In genomic region chr2:223041527-223042109, GRCh38 we compare ENCODE assay signal across 8 cellular contexts. TPM values are rescaled to one million over a fixed set of nuclear protein-coding genes. Genes with fewer than 3 reads are reported as not detected.
DNase-seq lines count a peak whose midpoint lies in the region; ATAC-seq, FAIRE-seq and TF ChIP-seq lines count a peak whose summit lies in the region.

No MANE protein-coding gene starts in this region.

- H4K20me1 ChIP-seq in HepG2 (ENCODE audit: insufficient read depth, low read length): no peaks in the 10 kb centered on the region

- H3K36me3 ChIP-seq in HepG2 (replicated peaks in 1 of 2; ENCODE audit: control insufficient read depth in 1 of 2, insufficient read depth in 2 of 2, low read length in 2 of 2) (no peaks in the 10 kb centered on the region), small intestine (ENCODE audit: control insufficient read depth in 2 of 2, insufficient read depth in 2 of 2, low read length in 2 of 2) (no peaks in the 10 kb centered on the region)

- no peak overlapping the region for H3K9ac ChIP-seq in HepG2 (ENCODE audit: insufficient read depth, low read depth, low read length)

- H3K9me3 ChIP-seq in HepG2 (ENCODE audit: low read length) (no peaks in the 10 kb centered on the region), small intestine (ENCODE audit: control insufficient read depth, low read depth) (no peaks in the 10 kb centered on the region)

- no peak overlapping the region for H2AFZ ChIP-seq in HepG2 (ENCODE audit: low read length)

- no peak overlapping the region for H3K27ac ChIP-seq in HepG2 (ENCODE audit: extremely low read length, insufficient read depth, low read length)
- no peak overlapping the region for H3K27ac ChIP-seq in small intestine (ENCODE audit: low read depth in 1 of 2, low read length in 1 of 2)

- CTCF ChIA-PET in HepG2 (lab: Yijun Ruan, JAX; ENCODE audit: low intra/inter-chr PET ratio, low total read pairs): no interaction called here

- H3K27ac Mint-ChIP-seq in stimulated activated effector memory CD8-positive, alpha-beta T cell treated with anti-CD3 and anti-CD28 coated beads, Interleukin-12 subunit alpha, Interleukin-12 subunit beta, amount 100 ng/mL, for 72 hours: no peak overlapping the region

- FAIRE-seq in HepG2 (lab: Jason Lieb, UNC) (no peak), small intestine (lab: Jason Lieb, UNC) (no peak)

- H3K4me3 Mint-ChIP-seq in stimulated activated effector memory CD8-positive, alpha-beta T cell treated with anti-CD3 and anti-CD28 coated beads, Interleukin-12 subunit alpha, Interleukin-12 subunit beta, amount 100 ng/mL, for 72 hours: no peak overlapping the region

- H3K4me1 ChIP-seq in HepG2 (ENCODE audit: insufficient read depth, low read length): no peaks in the 10 kb centered on the region
- H3K4me1 ChIP-seq in small intestine (ENCODE audit: control insufficient read depth in 2 of 2, insufficient read depth in 1 of 2, low read depth in 1 of 2, low read length in 1 of 2): no peaks in the 10 kb centered on the region

- WGBS in HepG2 (ENCODE audit: low lambda C conversion rate): 7% methylated on average over 4 of the region's 4 CpGs
- WGBS in small intestine, 3 donors: 10 to 32% (median 29%) methylated on average over 4 of the region's 4 CpGs

- no peaks in the 10 kb centered on the region for H3K79me2 ChIP-seq in HepG2 (ENCODE audit: insufficient read depth, low read length)

- DNase-seq in AG08395 (ENCODE audit: low spot score) (peak; percentile 95), HS-5 (ENCODE audit: low read depth) (peak; percentile 86), astrocyte of the cerebellum (ENCODE audit: low read depth) (peak; percentile 95), HepG2 (ENCODE audit: low spot score) (no peak), small intestine (no peak)
- DNase-seq in stimulated activated effector memory CD8-positive, alpha-beta T cell treated with anti-CD3 and anti-CD28 coated beads, Interleukin-12 subunit alpha, Interleukin-12 subunit beta, amount 100 ng/mL, for 72 hours (ENCODE audit: low spot score in 2 of 2): no peak
- no peak for DNase-seq in activated CD4-positive, CD25-positive, alpha-beta regulatory T cell (lab: John Stamatoyannopoulos, UW)

- intact Hi-C loops in HepG2 (cut with micrococcal nuclease; ENCODE audit: unreplicated experiment): no loop called here

- BruUV-seq in HepG2 (replicated peaks; lab: Mats Ljungman, UMichigan): no TSS peak

- POLR2A ChIA-PET in HepG2 (lab: Yijun Ruan, JAX): no interaction called here

- TF ChIP-seq POLR2A in HepG2 (IDR thresholded peaks at IDR 0.05; ENCODE audit: insufficient read depth in 1 of 2, low read depth in 2 of 2, low read length in 2 of 2): no peak

- no peaks in the 10 kb centered on the region for H3K36me3 Mint-ChIP-seq in stimulated activated effector memory CD8-positive, alpha-beta T cell treated with anti-CD3 and anti-CD28 coated beads, Interleukin-12 subunit alpha, Interleukin-12 subunit beta, amount 100 ng/mL, for 72 hours

- no peaks in the 10 kb centered on the region for H3K4me1 Mint-ChIP-seq in stimulated activated effector memory CD8-positive, alpha-beta T cell treated with anti-CD3 and anti-CD28 coated beads, Interleukin-12 subunit alpha, Interleukin-12 subunit beta, amount 100 ng/mL, for 72 hours

- ATAC-seq in HepG2: peak; percentile 78
- ATAC-seq in GM18873 (IDR thresholded peaks at IDR 0.05; ENCODE audit: low FRiP score, unreplicated experiment): no peak
- ATAC-seq in stimulated activated effector memory CD8-positive, alpha-beta T cell treated with anti-CD3 and anti-CD28 coated beads, Interleukin-12 subunit alpha, Interleukin-12 subunit beta, amount 100 ng/mL, for 72 hours: no peak

- H3K27me3 ChIP-seq in HepG2 (ENCODE audit: control insufficient read depth in 1 of 2, insufficient read depth in 2 of 2, low read length in 2 of 2) (no peaks in the 10 kb centered on the region; a peak in 1 of 5 replicates), small intestine (ENCODE audit: control insufficient read depth in 2 of 2, insufficient read depth in 2 of 2, low read length in 2 of 2) (no peaks in the 10 kb centered on the region)

- no peak for TF ChIP-seq EP300 in HepG2 (IDR thresholded peaks at IDR 0.05; ENCODE audit: low read depth in 2 of 2, low read length in 2 of 2)
- no peak for TF ChIP-seq EP300 in HepG2 (CRISPR knock-in tag; IDR thresholded peaks at IDR 0.05; ENCODE audit: borderline replicate concordance)

- H3K9me3 Mint-ChIP-seq in stimulated activated effector memory CD8-positive, alpha-beta T cell treated with anti-CD3 and anti-CD28 coated beads, Interleukin-12 subunit alpha, Interleukin-12 subunit beta, amount 100 ng/mL, for 72 hours: no peaks in the 10 kb centered on the region

- TF ChIP-seq RAD21 in HepG2 (CRISPR knock-in tag; IDR thresholded peaks at IDR 0.05): no peak

- in situ Hi-C loops in astrocyte of the cerebellum (cut with HindIII; ENCODE audit: low sequenced_read_pairs) (no loop called here), HepG2 (cut with HindIII; ENCODE audit: extremely low pct_ligation_motif_present, low pct_unique_long_range_greater_than_20kb) (no loop called here)

- H3K4me2 ChIP-seq in HepG2 (ENCODE audit: low read depth, low read length): no peak overlapping the region

- TF ChIP-seq CTCF in astrocyte of the cerebellum (IDR thresholded peaks at IDR 0.05; ENCODE audit: low read depth, low read length, missing control alignments) (no peak), HepG2 (CRISPR knock-in tag; IDR thresholded peaks at IDR 0.05) (no peak)

- H3K4me3 ChIP-seq in astrocyte of the cerebellum (ENCODE audit: low read depth, low read length): no peak overlapping the region
- H3K4me3 ChIP-seq in HepG2 (replicated peaks in 1 of 3; ENCODE audit: insufficient read depth in 1 of 3, low read depth in 2 of 3, low read length in 3 of 3): no peak overlapping the region
- H3K4me3 ChIP-seq in small intestine (ENCODE audit: low read depth in 1 of 2, low read length in 2 of 2): no peak overlapping the region

TF ChIP-seq in HepG2, 621 proteins besides CTCF, POLR2A, EP300 and RAD21:
- peak; percentile 72 for TF ChIP-seq FOSL2 (CRISPR knock-in tag; IDR thresholded peaks at IDR 0.05)
- no peak for TF ChIP-seq MAFG (CRISPR knock-in tag; IDR thresholded peaks at IDR 0.05)

RNA-seq across cellular contexts. Expression of gene KCNE4, which starts 10.4 kb away (rescaled TPM):
- total RNA-seq in HepG2 (2016; rRNA removed; fragmentation: Illumina TruSeq; extraction: Trizol): not detected in 2 replicates
- not detected in 2 replicates for total RNA-seq in HepG2 (2016; cell fraction: cytosol; rRNA removed; fragmentation: Illumina TruSeq; extraction: Trizol; ENCODE audit: low read depth)
- not detected in 2 replicates for total RNA-seq in HepG2 (2016; cell fraction: insoluble cytoplasmic fraction; rRNA removed; fragmentation: Illumina TruSeq; extraction: Trizol)
- total RNA-seq in HepG2 (2016; cell fraction: membrane; rRNA removed; fragmentation: Illumina TruSeq; extraction: Trizol): 0.15 TPM in 1 of 2 replicates, not detected in the other
- total RNA-seq in HepG2 (2016; cell fraction: nucleus; rRNA removed; fragmentation: Illumina TruSeq; extraction: Trizol): not detected in 2 replicates
- polyA plus RNA-seq in HepG2 (2011; rRNA removed): not detected in 2 replicates
- polyA plus RNA-seq in HepG2 (2011; cell fraction: cytosol; rRNA removed): 0.01 TPM in 1 of 2 replicates, not detected in the other
- polyA plus RNA-seq in HepG2 (2011; cell fraction: nucleus; rRNA removed): not detected in 2 replicates
- not detected in 2 replicates for polyA plus RNA-seq in HepG2 (2012)
- not detected in 2 replicates for polyA plus RNA-seq in HepG2 (2016; cell fraction: cytosol; fragmentation: Illumina TruSeq; extraction: Trizol; ENCODE audit: low read depth)
- not detected in 2 replicates for polyA plus RNA-seq in HepG2 (2016; cell fraction: insoluble cytoplasmic fraction; fragmentation: Illumina TruSeq; extraction: Trizol; ENCODE audit: low read depth)
- polyA plus RNA-seq in HepG2 (2016; cell fraction: membrane; fragmentation: Illumina TruSeq; extraction: Trizol; ENCODE audit: low read depth): not detected in 2 replicates
- not detected in 2 replicates for polyA plus RNA-seq in HepG2 (2016; cell fraction: nucleus; fragmentation: Illumina TruSeq; extraction: Trizol; ENCODE audit: insufficient read depth, low read depth)
- not detected in 2 replicates for polyA minus RNA-seq in HepG2 (2011; rRNA and poly(A)+ RNA removed; ENCODE audit: low replicate concordance)
- polyA minus RNA-seq in HepG2 (2011; cell fraction: cytosol; rRNA and poly(A)+ RNA removed): not detected in 2 replicates
- polyA minus RNA-seq in HepG2 (2011; cell fraction: nucleus; rRNA and poly(A)+ RNA removed): not detected in 2 replicates
- 1 to 10 TPM in 1 of 3 donors, under 1 TPM in 1, not detected in 1; 0.54 to 2.5 TPM for polyA plus RNA-seq in small intestine

Comparison
In these comparisons a context has a peak if more than half of its experiments do, and no peak if none do; other contexts are left out.
1. DNase-seq: peak in AG08395 (single experiment), HS-5 (single experiment) and astrocyte of the cerebellum (single experiment); none in HepG2 (single experiment), small intestine (single experiment), stimulated activated effector memory CD8-positive, alpha-beta T cell treated with anti-CD3 and anti-CD28 coated beads, Interleukin-12 subunit alpha, Interleukin-12 subunit beta, amount 100 ng/mL, for 72 hours (0 of 2) and activated CD4-positive, CD25-positive, alpha-beta regulatory T cell (0 of 4).